Comparison of ENCODE assay signal across 9 cellular contexts in the genomic region with DNA sequence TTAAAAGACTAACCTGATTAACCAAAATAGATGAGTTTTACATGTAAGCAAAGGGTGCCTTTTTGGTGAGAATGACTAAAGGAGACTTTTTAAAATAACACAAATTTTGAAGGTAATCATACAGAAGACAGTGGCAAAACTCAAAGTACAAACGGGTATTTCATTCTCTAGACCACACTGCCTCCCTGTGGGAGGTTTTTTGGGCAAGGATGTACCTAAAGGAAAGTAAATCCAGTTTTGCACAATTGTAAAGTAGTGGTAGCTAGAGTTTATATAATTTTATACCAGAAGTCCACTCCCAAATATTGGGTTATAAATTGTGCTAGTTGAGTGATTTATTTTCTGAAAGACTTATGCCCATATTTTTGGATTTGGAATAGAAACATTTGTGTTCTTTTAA.
A peak's percentile ranks its signal among the peaks of the same experiment; 100 is the strongest.
DNase-seq lines count a peak whose midpoint lies in the region; ATAC-seq and TF ChIP-seq lines count a peak whose summit lies in the region.
"Had no signal": no experiment of that assay in that cellular context is flagged by ENCODE, and none has a peak within 500 bp of the region (broad histone marks: within the 10 kb centered on the region; RNA-seq: fewer than 3 reads in every experiment).

No MANE protein-coding gene starts in this region.

- H3K79me1 ChIP-seq in IMR-90 (ENCODE audit: low read depth in 1 of 2, low read length in 2 of 2): no peaks in the 10 kb centered on the region

- H3K4ac ChIP-seq in IMR-90 (ENCODE audit: low read depth, low read length): no peak overlapping the region

- WGBS in IMR-90 (ENCODE audit: extremely low coverage in 2 of 2, insufficient read length in 1 of 2), 2 experiments: no CpG with 5 or more reads among the region's 1 CpG
- WGBS in right cardiac atrium: 16% methylated on average over 1 of the region's 1 CpG

- no peak overlapping the region for H3K56ac ChIP-seq in IMR-90 (ENCODE audit: extremely low read depth, insufficient read depth, low read length)

- H3K4me3 ChIP-seq in IMR-90 (ENCODE audit: insufficient read depth, low read depth, low read length) (no peak overlapping the region), right cardiac atrium (ENCODE audit: low read length) (no peak overlapping the region)
- H3K4me3 ChIP-seq: lung had no signal

- no peak overlapping the region for H2AFZ ChIP-seq in IMR-90 (replicated peaks; ENCODE audit: low read length, poor library complexity)

- H4K5ac ChIP-seq in IMR-90 (ENCODE audit: low read depth, low read length): no peak overlapping the region

- no peak overlapping the region for H3K4me3 Mint-ChIP-seq in CD14-positive monocyte
- H3K4me3 Mint-ChIP-seq in activated naive CD8-positive, alpha-beta T cell treated with anti-CD3 and anti-CD28 coated beads, Interleukin-2, amount 50 U/mL, for 24 hours: no peak overlapping the region

- TF ChIP-seq POLR2A in IMR-90 (IDR thresholded peaks at IDR 0.05; ENCODE audit: low read depth, low read length): no peak

- intact Hi-C loops in CD14-positive monocyte (cut with micrococcal nuclease): no loop called here
- intact Hi-C loops in IMR-90 (cut with micrococcal nuclease): loop anchor here (5.0 kb wide), 1 partner anchor 467 kb away; no protein-coding TSS in a partner anchor
- intact Hi-C loops in right cardiac atrium (cut with DNase I): no loop called here

- no peak overlapping the region for H3K4me2 ChIP-seq in IMR-90 (ENCODE audit: low read depth, low read length)

- no peaks in the 10 kb centered on the region for H3K9me3 ChIP-seq in IMR-90 (ENCODE audit: control insufficient read depth, insufficient read depth, low read length)
- H3K9me3 ChIP-seq in right cardiac atrium (ENCODE audit: control insufficient read depth, low read length): no peaks in the 10 kb centered on the region

- no peak overlapping the region for H3K27ac Mint-ChIP-seq in CD14-positive monocyte
- no peak overlapping the region for H3K27ac Mint-ChIP-seq in activated naive CD8-positive, alpha-beta T cell treated with anti-CD3 and anti-CD28 coated beads, Interleukin-2, amount 50 U/mL, for 24 hours

- H3K36me3 ChIP-seq in IMR-90 (ENCODE audit: control insufficient read depth, insufficient read depth, low read length): no peaks in the 10 kb centered on the region

- H3K18ac ChIP-seq in IMR-90 (ENCODE audit: low read depth, low read length): no peak overlapping the region

- in situ Hi-C loops in IMR-90 (cut with MboI; ENCODE audit: low sequenced_read_pairs): no loop called here

- CTCF ChIA-PET in IMR-90 (lab: Yijun Ruan, JAX): no interaction called here

- H3K27ac ChIP-seq in IMR-90 (ENCODE audit: insufficient read depth, low read length) (no peak overlapping the region), right cardiac atrium (ENCODE audit: low read length) (no peak overlapping the region)

- H3K9me3 Mint-ChIP-seq in CD14-positive monocyte: peaks cover 0 to 14% (median 5%) of the 10 kb centered on the region in 7 donors
- H3K9me3 Mint-ChIP-seq in activated naive CD8-positive, alpha-beta T cell treated with anti-CD3 and anti-CD28 coated beads, Interleukin-2, amount 50 U/mL, for 24 hours: no peaks in the 10 kb centered on the region

- no peak overlapping the region for H2BK5ac ChIP-seq in IMR-90 (ENCODE audit: low read depth, low read length, poor library complexity, severe bottlenecking)

- H3K4me1 ChIP-seq in IMR-90 (ENCODE audit: control insufficient read depth, insufficient read depth, low read length) (no peaks in the 10 kb centered on the region), right cardiac atrium (ENCODE audit: control insufficient read depth, insufficient read depth, low read length) (no peaks in the 10 kb centered on the region)

- H4K20me1 ChIP-seq in IMR-90 (ENCODE audit: insufficient read depth, low read length): no peaks in the 10 kb centered on the region

- peak; percentile 39 for TF ChIP-seq RAD21 in IMR-90 (IDR thresholded peaks at IDR 0.05; ENCODE audit: low read length)

- no peak overlapping the region for H3K23ac ChIP-seq in IMR-90 (ENCODE audit: low read depth, low read length)

- no peak overlapping the region for H4K91ac ChIP-seq in IMR-90 (ENCODE audit: insufficient read depth, low read depth, low read length)

- POLR2A ChIA-PET in IMR-90 (lab: Charles Lee; ENCODE audit: unreplicated experiment): no interaction called here

- no peak overlapping the region for H4K8ac ChIP-seq in IMR-90 (ENCODE audit: low read depth in 2 of 2, low read length in 2 of 2)

- no peak overlapping the region for H2BK20ac ChIP-seq in IMR-90 (ENCODE audit: low read depth, low read length)

- no peak overlapping the region for H2BK15ac ChIP-seq in IMR-90 (ENCODE audit: low read depth, low read length)

- no peak overlapping the region for H3K14ac ChIP-seq in IMR-90 (replicated peaks; ENCODE audit: low read depth, low read length)

- no peak overlapping the region for H2BK120ac ChIP-seq in IMR-90 (ENCODE audit: low read depth, low read length)

- DNase-seq in CD14-positive monocyte (ENCODE audit: low spot score): no peak
- DNase-seq in IMR-90: peak; percentile 5
- DNase-seq in astrocyte of the hippocampus (ENCODE audit: low read depth, low spot score): peak; percentile 45
- peak; percentile 48 for DNase-seq in medulla oblongata (ENCODE audit: extremely low spot score)
- DNase-seq in activated naive CD4-positive, alpha-beta T cell treated with Interleukin-2 at 50 U/mL for 16 hours: no peak
- DNase-seq in activated naive CD8-positive, alpha-beta T cell treated with anti-CD3 and anti-CD28 coated beads, Interleukin-2, amount 50 U/mL, for 24 hours: no peak
- no peak for DNase-seq in ecto neural progenitor cell (ENCODE audit: low spot score)
- no peak for DNase-seq in right cardiac atrium

- no peak overlapping the region for H2AK5ac ChIP-seq in IMR-90 (ENCODE audit: low read depth, low read length)

- H3K27me3 ChIP-seq in IMR-90 (ENCODE audit: control insufficient read depth, insufficient read depth, low read length) (no peaks in the 10 kb centered on the region), right cardiac atrium (ENCODE audit: control insufficient read depth, insufficient read depth) (no peaks in the 10 kb centered on the region)

- no peaks in the 10 kb centered on the region for H3K36me3 Mint-ChIP-seq in CD14-positive monocyte
- H3K36me3 Mint-ChIP-seq in activated naive CD8-positive, alpha-beta T cell treated with anti-CD3 and anti-CD28 coated beads, Interleukin-2, amount 50 U/mL, for 24 hours (ENCODE audit: low read depth): no peaks in the 10 kb centered on the region

- ATAC-seq in IMR-90 (ENCODE audit: low read depth): no peak
- no peak for ATAC-seq in activated naive CD8-positive, alpha-beta T cell treated with anti-CD3 and anti-CD28 coated beads, Interleukin-2, amount 50 U/mL, for 24 hours
- ATAC-seq in right cardiac atrium: no peak

- dilution Hi-C loops in IMR-90 (cut with HindIII; ENCODE audit: low sequenced_read_pairs, unreplicated experiment): no loop called here

- no peaks in the 10 kb centered on the region for H3K4me1 Mint-ChIP-seq in CD14-positive monocyte
- no peaks in the 10 kb centered on the region for H3K4me1 Mint-ChIP-seq in activated naive CD8-positive, alpha-beta T cell treated with anti-CD3 and anti-CD28 coated beads, Interleukin-2, amount 50 U/mL, for 24 hours

- no peak overlapping the region for H3K9ac ChIP-seq in IMR-90 (ENCODE audit: low read depth, low read length)

- TF ChIP-seq CTCF in CD14-positive monocyte (IDR thresholded peaks at IDR 0.05): peak; percentile 11
- peak; percentile 42 for TF ChIP-seq CTCF in IMR-90 (conservative IDR thresholded peaks at IDR 0.05; ENCODE audit: low read depth, low read length)

- H2AK9ac ChIP-seq in IMR-90 (replicated peaks; ENCODE audit: low read depth, low read length, poor library complexity): no peak overlapping the region

- H3K27me3 Mint-ChIP-seq in CD14-positive monocyte (ENCODE audit: low read depth in 3 of 3): peaks cover 1 to 3% (median 2%) of the 10 kb centered on the region in 3 donors
- peaks cover 2% of the 10 kb centered on the region for H3K27me3 Mint-ChIP-seq in activated naive CD8-positive, alpha-beta T cell treated with anti-CD3 and anti-CD28 coated beads, Interleukin-2, amount 50 U/mL, for 24 hours

- BruUV-seq in IMR-90 (replicated peaks; lab: Mats Ljungman, UMichigan): no TSS peak

- H3K9me1 ChIP-seq in IMR-90 (ENCODE audit: insufficient read depth, low read length): no peaks in the 10 kb centered on the region

TF ChIP-seq in IMR-90, 13 proteins besides CTCF, POLR2A, EP300 and RAD21:
- TF ChIP-seq SMC3 (IDR thresholded peaks at IDR 0.05; ENCODE audit: low read depth, low read length) (peak; percentile 23; the same call in 1 of the 2 replicates), MAFK (IDR thresholded peaks at IDR 0.05; ENCODE audit: low read depth, low read length) (no peak), CEBPB (IDR thresholded peaks at IDR 0.05; ENCODE audit: low read depth, low read length) (no peak)

Comparison
In these comparisons a context has a peak if more than half of its experiments do, and no peak if none do; other contexts are left out.
1. DNase-seq: peak in IMR-90 (single experiment), astrocyte of the hippocampus (single experiment) and medulla oblongata (single experiment); none in CD14-positive monocyte (single experiment), activated naive CD4-positive, alpha-beta T cell treated with Interleukin-2 at 50 U/mL for 16 hours (single experiment), activated naive CD8-positive, alpha-beta T cell treated with anti-CD3 and anti-CD28 coated beads, Interleukin-2, amount 50 U/mL, for 24 hours (single experiment), ecto neural progenitor cell (single experiment) and right cardiac atrium (0 of 3).